In the genomic region with DNA sequence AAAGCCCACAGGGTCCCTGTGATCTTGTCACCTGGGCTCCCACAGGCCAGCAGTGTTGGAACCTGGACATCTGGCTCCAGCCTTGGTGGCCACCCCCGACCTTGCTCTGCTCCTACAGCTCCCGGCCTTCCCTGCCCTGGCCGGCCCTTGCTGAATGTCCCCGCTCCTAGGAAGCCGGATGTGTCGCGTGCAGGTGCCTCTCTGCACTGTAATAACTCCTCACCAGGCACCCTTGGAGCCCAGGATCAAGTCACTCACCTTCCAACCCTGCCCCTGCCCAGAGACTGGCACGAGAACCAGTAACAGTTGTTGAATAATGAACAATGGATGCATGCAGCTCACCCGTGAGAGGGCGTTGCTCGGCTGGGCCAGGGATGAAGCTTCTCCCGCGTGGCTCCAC, we compare ENCODE assay signal across 13 cellular contexts. TPM values are rescaled to one million over a fixed set of nuclear protein-coding genes. Genes with fewer than 3 reads are reported as not detected.
DNase-seq lines count a peak whose midpoint lies in the region; ATAC-seq, FAIRE-seq and TF ChIP-seq lines count a peak whose summit lies in the region.
"Had no signal": no experiment of that assay in that cellular context is flagged by ENCODE, and none has a peak within 500 bp of the region (broad histone marks: within the 10 kb centered on the region; RNA-seq: fewer than 3 reads in every experiment).

No MANE protein-coding gene starts in this region.

- FAIRE-seq in H1 (lab: Jason Lieb, UNC) = no peak
- FAIRE-seq: HepG2 had no signal

- H3K27me3 ChIP-seq in H1 (replicated peaks in 1 of 4; ENCODE audit: control insufficient read depth in 3 of 4, extremely low read depth in 1 of 4, insufficient read depth in 3 of 4, low read length in 3 of 4) (no peaks in the 10 kb centered on the region; a peak in 1 of 7 replicates), transverse colon (no peaks in the 10 kb centered on the region), right lobe of liver (no peaks in the 10 kb centered on the region), SJCRH30 (no peaks in the 10 kb centered on the region)
- H3K27me3 ChIP-seq: BE2C had no signal

- H3K56ac ChIP-seq in H1 (replicated peaks; ENCODE audit: insufficient read length, low read depth, low read length) = no peak overlapping the region

- peaks cover 17% of the 10 kb centered on the region for H3K23me2 ChIP-seq in H1 (ENCODE audit: low read depth, low read length)

- H2AFZ ChIP-seq in H1 (ENCODE audit: low read length) = no peak overlapping the region

- TF ChIP-seq RAD21 in H1 (IDR thresholded peaks at IDR 0.05 in 1 of 2, conservative IDR thresholded peaks at IDR 0.05 in 1 of 2; ENCODE audit: low read depth in 2 of 2, low read length in 2 of 2) = no peak

- no peak overlapping the region for H3K9ac ChIP-seq in H1 (replicated peaks in 1 of 4; ENCODE audit: extremely low read depth in 1 of 4, low read depth in 3 of 4, low read length in 3 of 4)

- POLR2A ChIA-PET in H1 (lab: Charles Lee; ENCODE audit: partially characterized antibody) (interaction anchor here (0.7 to 1.3 kb wide), 3 partner anchors 8 to 12 kb away, joined by 3 to 5 read pairs (median 3); no protein-coding TSS in a partner anchor), HEK293T (lab: Yijun Ruan, JAX) (no interaction called here)

- no peak overlapping the region for H4K5ac ChIP-seq in H1 (ENCODE audit: insufficient read length, low read depth, low read length)

- no peak overlapping the region for H3K18ac ChIP-seq in H1 (ENCODE audit: extremely low read depth, low read length)

- CTCF ChIA-PET in H1 (lab: Charles Lee; ENCODE audit: partially characterized antibody) = interaction anchor here (0.8 to 2.0 kb wide), 4 partner anchors 10 to 28 kb away, joined by 3 to 16 read pairs (median 4); no protein-coding TSS in a partner anchor
- CTCF ChIA-PET in HEK293T (lab: Yijun Ruan, JAX) = no interaction called here

- H3K9me3 ChIP-seq in H1 (ENCODE audit: insufficient read depth in 2 of 2, low read depth in 1 of 2, low read length in 1 of 2) = peaks cover 0 to 3% of the 10 kb centered on the region in 2 experiments; a peak in 1 of 4 replicates
- H3K9me3 ChIP-seq in transverse colon = no peaks in the 10 kb centered on the region
- no peaks in the 10 kb centered on the region for H3K9me3 ChIP-seq in right lobe of liver
- no peaks in the 10 kb centered on the region for H3K9me3 ChIP-seq in SJCRH30 (replicated peaks)
- H3K9me3 ChIP-seq: BE2C, MG63 had no signal

- H2BK20ac ChIP-seq in H1 (ENCODE audit: low read length) = no peak overlapping the region

- TF ChIP-seq POLR2A in H1 (IDR thresholded peaks at IDR 0.05; ENCODE audit: control extremely low read depth in 1 of 2, low read depth in 2 of 2, low read length in 2 of 2) (no peak), transverse colon (IDR thresholded peaks at IDR 0.05) (no peak), right lobe of liver (IDR thresholded peaks at IDR 0.05) (no peak)

- no peak overlapping the region for H2BK15ac ChIP-seq in H1 (ENCODE audit: low read length)

- H3K27ac ChIP-seq in VCaP = peak overlapping the region; percentile 100
- no peak overlapping the region for H3K27ac ChIP-seq in H1 (ENCODE audit: low read depth, low read length)
- H3K27ac ChIP-seq in transverse colon = peak overlapping the region in 3 of 4 donors; percentile 63 to 77 (median 64)
- H3K27ac ChIP-seq in right lobe of liver = no peak overlapping the region
- no peak overlapping the region for H3K27ac ChIP-seq in SJCRH30

- H3K36me3 ChIP-seq in H1 (ENCODE audit: control insufficient read depth in 2 of 4, insufficient read depth in 4 of 4, low read length in 3 of 4) (peaks cover 5 to 19% (median 11%) of the 10 kb centered on the region in 4 experiments; a peak in 6 of 8 replicates), transverse colon (no peaks in the 10 kb centered on the region), right lobe of liver (no peaks in the 10 kb centered on the region), SJCRH30 (peaks cover 8% of the 10 kb centered on the region)
- H3K36me3 ChIP-seq: BE2C, MG63 had no signal

- no peak for TF ChIP-seq CTCF in VCaP (conservative IDR thresholded peaks at IDR 0.05)
- no peak for TF ChIP-seq CTCF in H1 (IDR thresholded peaks at IDR 0.05; ENCODE audit: control extremely low read depth in 1 of 3, insufficient read depth in 1 of 3, low read depth in 1 of 3, low read length in 3 of 3)
- no peak for TF ChIP-seq CTCF in transverse colon (IDR thresholded peaks at IDR 0.05)
- TF ChIP-seq CTCF in right lobe of liver (IDR thresholded peaks at IDR 0.05) = no peak

- H2BK5ac ChIP-seq in H1 (ENCODE audit: low read depth, low read length) = 0 out of 2 replicates have a peak overlapping the region, but pooled peaks have one; percentile 11

- H4K20me1 ChIP-seq in H1 (replicated peaks in 1 of 2; ENCODE audit: control insufficient read depth in 1 of 2, insufficient read depth in 2 of 2, low read length in 2 of 2) = peaks cover 22 to 60% of the 10 kb centered on the region in 2 experiments

- in situ Hi-C loops in transverse colon (cut with MboI; ENCODE audit: low pct_ligation_motif_present in 1 of 4, low pct_unique_long_range_greater_than_20kb in 1 of 4, low sequenced_read_pairs in 3 of 4) = no loop called here

- H3K4ac ChIP-seq in H1 (replicated peaks; ENCODE audit: insufficient read length, low read depth, low read length) = no peak overlapping the region

- no peak overlapping the region for H4K8ac ChIP-seq in H1 (ENCODE audit: extremely low read depth, insufficient read depth, low read length)

- no peak overlapping the region for H4K91ac ChIP-seq in H1 (replicated peaks; ENCODE audit: insufficient read length, low read length)

- TF ChIP-seq EP300 in H1 (IDR thresholded peaks at IDR 0.05; ENCODE audit: borderline replicate concordance in 1 of 2, low read depth in 2 of 2, low read length in 2 of 2) (no peak), transverse colon (IDR thresholded peaks at IDR 0.05; ENCODE audit: low read depth) (no peak)

- WGBS in H1 (ENCODE audit: extremely low coverage in 1 of 2, insufficient coverage in 1 of 2, insufficient read length in 1 of 2, insufficient replicate concordance in 2 of 2, low coverage in 1 of 2, low lambda C conversion rate in 2 of 2, missing lambda C conversion rate in 1 of 2), 2 experiments = 78% methylated on average over 13 of the region's 13 CpGs; no CpG with 5 or more reads in 1 of the 2 experiments
- 94% methylated on average over 13 of the region's 13 CpGs; no CpG with 5 or more reads in 1 of the 2 donors for WGBS in transverse colon (ENCODE audit: low coverage in 1 of 2), 2 donors
- WGBS in right lobe of liver (ENCODE audit: insufficient coverage, low coverage, low lambda C conversion rate, missing lambda C conversion rate) = 80% methylated on average over 1 of the region's 13 CpGs

- H3K14ac ChIP-seq in H1 (ENCODE audit: insufficient read length) = no peak overlapping the region

- DNase-seq in H1 (ENCODE audit: low read depth in 1 of 2, low spot score in 2 of 2) (no peak), pons (ENCODE audit: low spot score) (peak; percentile 42), transverse colon (no peak), HEK293T (ENCODE audit: extremely low spot score) (no peak), right lobe of liver (no peak), SJCRH30 (no peak)
- DNase-seq: NCI-H1092 treated with DMSO at 0.1 percent for 48 hours, NCI-H1694 had no signal

- no peak for ATAC-seq in right lobe of liver
- ATAC-seq: HepG2, PC-3 had no signal

- H2BK12ac ChIP-seq in H1 (ENCODE audit: low read depth, low read length) = no peak overlapping the region

- intact Hi-C loops in transverse colon (cut with DNase I; ENCODE audit: low total_unique reads) = no loop called here
- intact Hi-C loops in right lobe of liver (cut with DNase I) = no loop called here

- no peak overlapping the region for H3K4me2 ChIP-seq in H1 (ENCODE audit: insufficient read depth in 1 of 2, low read depth in 2 of 2, low read length in 2 of 2)

- peaks cover 31% of the 10 kb centered on the region for H3K79me1 ChIP-seq in H1 (ENCODE audit: low read depth, low read length)

- peaks cover 0 to 33% (median 14%) of the 10 kb centered on the region in 4 experiments; a peak in 5 of 7 replicates for H3K4me1 ChIP-seq in H1 (replicated peaks in 1 of 4; ENCODE audit: control insufficient read depth in 3 of 4, insufficient read depth in 4 of 4, low read length in 3 of 4)
- peaks cover 0 to 41% (median 25%) of the 10 kb centered on the region in 4 donors for H3K4me1 ChIP-seq in transverse colon
- no peaks in the 10 kb centered on the region for H3K4me1 ChIP-seq in right lobe of liver
- peaks cover 3% of the 10 kb centered on the region for H3K4me1 ChIP-seq in SJCRH30

- no peak overlapping the region for H2AK5ac ChIP-seq in H1 (ENCODE audit: low read depth, low read length)

- peaks cover 2 to 43% of the 10 kb centered on the region in 2 experiments; a peak in 3 of 4 replicates for H3K79me2 ChIP-seq in H1 (ENCODE audit: control insufficient read depth in 1 of 2, insufficient read depth in 2 of 2, low read length in 2 of 2)

- H3K4me3 ChIP-seq in H1 (ENCODE audit: extremely low read depth in 1 of 4, insufficient read depth in 2 of 4, low read depth in 3 of 4, low read length in 4 of 4) (no peak overlapping the region), transverse colon (no peak overlapping the region), right lobe of liver (no peak overlapping the region), SJCRH30 (no peak overlapping the region)
- H3K4me3 ChIP-seq: MG63 had no signal

- H3K23ac ChIP-seq in H1 (ENCODE audit: insufficient read length) = no peak overlapping the region

- no peak overlapping the region for H2BK120ac ChIP-seq in H1 (replicated peaks; ENCODE audit: low read depth, low read length)

TF ChIP-seq in H1, 55 proteins besides CTCF, POLR2A, EP300 and RAD21 (continues in another document):
- TF ChIP-seq FOSL1 (IDR thresholded peaks at IDR 0.05; ENCODE audit: insufficient read depth, low read depth, low read length) = no peak
- TF ChIP-seq BRCA1 (IDR thresholded peaks at IDR 0.05; ENCODE audit: low read depth, low read length) = no peak

TF ChIP-seq in HEK293T, 16 proteins besides CTCF, POLR2A, EP300 and RAD21:
- TF ChIP-seq FOXA1 (IDR thresholded peaks at IDR 0.05) (no peak), FOXM1 (IDR thresholded peaks at IDR 0.05; ENCODE audit: borderline replicate concordance) (no peak)
TF ChIP-seq in HEK293T: peak in this region for 0.

RNA-seq across cellular contexts. Expression of a gene that starts 12.1 kb away (rescaled TPM):
- total RNA-seq in H1 (2021; fragmentation: NEBNext Ultra II Directional; extraction: Animal tissue kit (Norgen Biotek cat#: 25700)) = 45.7 and 45.9 TPM in 2 replicates
- 39.2 and 46.7 TPM in 2 replicates for polyA plus RNA-seq in H1 (2011; rRNA removed)
- 39.6 TPM for polyA plus RNA-seq in H1 (2011; cell fraction: cytosol; rRNA removed)
- 71.9 TPM for polyA plus RNA-seq in H1 (2011; cell fraction: nucleus; rRNA removed)
- 36.3 to 41.3 TPM (median 40.5 TPM) in 4 replicates for polyA plus RNA-seq in H1 (2012, experiment 1 of 2)
- 37.8 TPM for polyA plus RNA-seq in H1 (2012, experiment 2 of 2)
- polyA plus RNA-seq in H1 (2013, experiment 1 of 2) = 28.8 TPM
- 30.4 TPM for polyA plus RNA-seq in H1 (2013, experiment 2 of 2)
- polyA minus RNA-seq in H1 (2011; rRNA and poly(A)+ RNA removed) = 22.5 and 33.8 TPM in 2 replicates
- polyA minus RNA-seq in H1 (2011; cell fraction: cytosol; rRNA and poly(A)+ RNA removed) = 25.3 TPM
- 43.2 TPM for polyA minus RNA-seq in H1 (2011; cell fraction: nucleus; rRNA and poly(A)+ RNA removed)
- total RNA-seq in transverse colon (100 to 1,000 TPM in 3 of 4 donors, 10 to 100 TPM in 1; 65.7 to 673 (median 364) TPM), right lobe of liver (1 to 10 TPM; 1.1 to 5.9 (median 3.3) TPM)
- 14.8 and 14.9 TPM in 2 replicates for total RNA-seq in SJCRH30 (2014; rRNA removed; shearing (Covaris generic))

Comparison
In these comparisons a context has a peak if more than half of its experiments do, and no peak if none do; other contexts are left out.
1. H3K27ac ChIP-seq: peak in VCaP (single experiment) and transverse colon (3 of 4); none in H1 (single experiment), right lobe of liver (0 of 3) and SJCRH30 (single experiment).